9 cellular contexts compared by ENCODE assay signal in genomic region chr19:29260477-29261317, GRCh38. TPM values are rescaled to one million over a fixed set of nuclear protein-coding genes. Genes with fewer than 3 reads are reported as not detected.
A peak's percentile ranks its signal among the peaks of the same experiment; 100 is the strongest.
DNase-seq lines count a peak whose midpoint lies in the region; ATAC-seq and TF ChIP-seq lines count a peak whose summit lies in the region.
"Had no signal": no experiment of that assay in that cellular context is flagged by ENCODE, and none has a peak within 500 bp of the region (broad histone marks: within the 10 kb centered on the region; RNA-seq: fewer than 3 reads in every experiment).

No MANE protein-coding gene starts in this region.

- H2AFZ ChIP-seq in parathyroid adenoma, result no peak overlapping the region

- no peaks in the 10 kb centered on the region for H3K79me2 ChIP-seq in parathyroid adenoma

- H3K36me3 ChIP-seq in BJ (ENCODE audit: control insufficient read depth, insufficient read depth, low read length), result no peaks in the 10 kb centered on the region
- H3K36me3 ChIP-seq in parathyroid adenoma (ENCODE audit: control insufficient read depth, insufficient read depth, low read length), result no peaks in the 10 kb centered on the region

- ATAC-seq in GM18867 (IDR thresholded peaks at IDR 0.05; ENCODE audit: unreplicated experiment) (peak; percentile 67), HG02852 (IDR thresholded peaks at IDR 0.05; ENCODE audit: unreplicated experiment) (no peak), HG03565 (IDR thresholded peaks at IDR 0.05; ENCODE audit: unreplicated experiment) (no peak)
- no peak for ATAC-seq in stimulated activated memory B cell treated with anti-CD40 and anti-IgM and Interleukin-4, amounts not matched to agents 10 μg/mL and 1 μg/mL and 100 μg/mL, for 72 hours

- H3K9ac ChIP-seq in parathyroid adenoma, result no peak overlapping the region

- no peaks in the 10 kb centered on the region for H3K4me1 ChIP-seq in parathyroid adenoma

- H3K4me1 Mint-ChIP-seq in stimulated activated memory B cell treated with anti-CD40 and anti-IgM and Interleukin-4, amounts not matched to agents 10 μg/mL and 1 μg/mL and 100 μg/mL, for 72 hours, result peaks cover 6% of the 10 kb centered on the region

- H3K27me3 Mint-ChIP-seq in stimulated activated memory B cell treated with anti-CD40 and anti-IgM and Interleukin-4, amounts not matched to agents 10 μg/mL and 1 μg/mL and 100 μg/mL, for 72 hours, result peaks cover 15% of the 10 kb centered on the region

- DNase-seq in BJ (ENCODE audit: low read depth) (no peak), NOMO-1 treated with DMSO at 0.1 percent for 48 hours (lab: John Stamatoyannopoulos, UW; ENCODE audit: unreplicated experiment) (peak; percentile 31), cerebellum (ENCODE audit: low spot score) (peak; percentile 58)

- H3K27ac Mint-ChIP-seq in stimulated activated memory B cell treated with anti-CD40 and anti-IgM and Interleukin-4, amounts not matched to agents 10 μg/mL and 1 μg/mL and 100 μg/mL, for 72 hours, result no peak overlapping the region
- H3K27ac Mint-ChIP-seq: IgD-negative memory B cell had no signal

- TF ChIP-seq CTCF in BJ (IDR thresholded peaks at IDR 0.05; ENCODE audit: insufficient read depth, low read depth, low read length) (peak; percentile 37; the same call in 1 of the 2 replicates), parathyroid adenoma (IDR thresholded peaks at IDR 0.05) (peak; percentile 50)

- POLR2A ChIA-PET in BJ (lab: Charles Lee), result no interaction called here

- H3K27me3 ChIP-seq in BJ (ENCODE audit: control insufficient read depth, insufficient read depth, low read length) (no peaks in the 10 kb centered on the region), parathyroid adenoma (ENCODE audit: control insufficient read depth, insufficient read depth, low read length) (no peaks in the 10 kb centered on the region)

- no peak overlapping the region for H3K4me3 ChIP-seq in BJ (ENCODE audit: low read depth, low read length)
- no peak overlapping the region for H3K4me3 ChIP-seq in parathyroid adenoma (ENCODE audit: low read depth, low read length)

- CTCF ChIA-PET in BJ (lab: Yijun Ruan, JAX), result interaction anchor here (0.7 to 1.6 kb wide), 6 partner anchors 9 to 524 kb away, joined by 3 to 9 read pairs (median 3); no protein-coding TSS in a partner anchor

- H3K4me3 Mint-ChIP-seq in stimulated activated memory B cell treated with anti-CD40 and anti-IgM and Interleukin-4, amounts not matched to agents 10 μg/mL and 1 μg/mL and 100 μg/mL, for 72 hours, result no peak overlapping the region
- H3K4me3 Mint-ChIP-seq: IgD-negative memory B cell had no signal

- H3K4me2 ChIP-seq in parathyroid adenoma (ENCODE audit: low read length), result no peak overlapping the region

- H3K9me3 ChIP-seq in parathyroid adenoma (ENCODE audit: control insufficient read depth, low read length), result no peaks in the 10 kb centered on the region

- no peaks in the 10 kb centered on the region for H3K36me3 Mint-ChIP-seq in stimulated activated memory B cell treated with anti-CD40 and anti-IgM and Interleukin-4, amounts not matched to agents 10 μg/mL and 1 μg/mL and 100 μg/mL, for 72 hours
- H3K36me3 Mint-ChIP-seq: IgD-negative memory B cell had no signal

- H3K9me3 Mint-ChIP-seq in stimulated activated memory B cell treated with anti-CD40 and anti-IgM and Interleukin-4, amounts not matched to agents 10 μg/mL and 1 μg/mL and 100 μg/mL, for 72 hours, result no peaks in the 10 kb centered on the region

- H3K27ac ChIP-seq in parathyroid adenoma, result no peak overlapping the region

RNA-seq across cellular contexts. Expression of gene UQCRFS1, which starts 47.7 kb away (rescaled TPM):
- polyA plus RNA-seq in BJ (2011; rRNA removed), result 32.8 and 48.8 TPM in 2 replicates
- 12.7 and 18.8 TPM in 2 replicates for polyA minus RNA-seq in BJ (2011; rRNA and poly(A)+ RNA removed)
- total RNA-seq in cerebellum, result 16.4 TPM
